Comparison of ENCODE assay signal across 9 cellular contexts in genomic region chr9:128321343-128321742, GRCh38. TPM values are rescaled to one million over a fixed set of nuclear protein-coding genes. Genes with fewer than 3 reads are reported as not detected.
DNase-seq lines count a peak whose midpoint lies in the region; ATAC-seq and TF ChIP-seq lines count a peak whose summit lies in the region.
"Had no signal": no experiment of that assay in that cellular context is flagged by ENCODE, and none has a peak within 500 bp of the region (broad histone marks: within the 10 kb centered on the region; RNA-seq: fewer than 3 reads in every experiment).

No MANE protein-coding gene starts in this region.

- no peak for TF ChIP-seq POLR2A in stomach (IDR thresholded peaks at IDR 0.05)

- ATAC-seq in GM21526 (IDR thresholded peaks at IDR 0.05; ENCODE audit: low FRiP score, unreplicated experiment): no peak

- POLR2A ChIA-PET in activated CD4-positive, alpha-beta T cell treated with anti-CD3 and anti-CD28 coated beads, Interleukin-2, amount 10 ng/mL, durations not matched to agents 7 days and 5 days (lab: Charles Lee): no interaction called here

- no peaks in the 10 kb centered on the region for H3K9me3 ChIP-seq in iPS-20b (ENCODE audit: insufficient read depth, low read depth, low read length)
- H3K9me3 ChIP-seq in stomach: no peaks in the 10 kb centered on the region

- peak overlapping the region; percentile 90 for H3K4me3 ChIP-seq in iPS-20b (ENCODE audit: low read length)
- H3K4me3 ChIP-seq in stomach: peak overlapping the region; percentile 78 to 97 (median 92)

- CTCF ChIA-PET in activated CD4-positive, alpha-beta T cell treated with anti-CD3 and anti-CD28 coated beads, Interleukin-2, amount 10 ng/mL, durations not matched to agents 7 days and 5 days (lab: Charles Lee): interaction anchor here (0.6 kb wide), 1 partner anchor 464 kb away, joined by 3 read pairs; no protein-coding TSS in a partner anchor

- TF ChIP-seq CTCF in stomach (IDR thresholded peaks at IDR 0.05): no peak

- H3K27ac ChIP-seq in iPS-20b (ENCODE audit: low read length): no peak overlapping the region
- peak overlapping the region in 2 of 5 donors; percentile 90 to 92 for H3K27ac ChIP-seq in stomach

- DNase-seq in activated CD4-positive, alpha-beta T cell treated with anti-CD3 and anti-CD28 coated beads, Interleukin-2, amount 10 ng/mL, durations not matched to agents 7 days and 5 days: no peak
- DNase-seq in activated CD4-positive, alpha-beta T cell treated with anti-CD3 and anti-CD28 coated beads, Interleukin-2, amount 50 U/mL, for 1 hour: no peak
- DNase-seq in activated T-helper 1 cell treated with anti-CD3 and anti-CD28 coated beads, Interleukin-12 subunit alpha, Interleukin-12 subunit beta, Interleukin-2, Interleukin-4 antibody, amounts not matched to agents 30 ng/mL and 10 ng/mL and 1 ng/mL, durations not matched to agents 14 hours and 24 hours and 36 hours (ENCODE audit: low spot score): no peak
- DNase-seq in stomach: no peak
- no peak for DNase-seq in DMS53 (lab: John Stamatoyannopoulos, UW)
- DNase-seq in stimulated activated CD4-positive, alpha-beta T cell treated with anti-CD3 and anti-CD28 coated beads, Interleukin-12 subunit alpha, Interleukin-12 subunit beta, amount 100 ng/mL, for 4 hours: no peak
- DNase-seq: stimulated activated CD4-positive, alpha-beta T cell treated with anti-CD3 and anti-CD28 coated beads, Interleukin-2, amount 100 ng/mL, for 48 hours had no signal

- no peaks in the 10 kb centered on the region for H3K27me3 Mint-ChIP-seq in activated CD4-positive, alpha-beta T cell treated with anti-CD3 and anti-CD28 coated beads, Interleukin-2, amount 10 ng/mL, durations not matched to agents 7 days and 5 days
- peaks cover 2% of the 10 kb centered on the region for H3K27me3 Mint-ChIP-seq in activated T-helper 1 cell treated with anti-CD3 and anti-CD28 coated beads, Interleukin-12 subunit alpha, Interleukin-12 subunit beta, Interleukin-2, Interleukin-4 antibody, amounts not matched to agents 30 ng/mL and 10 ng/mL and 1 ng/mL, durations not matched to agents 14 hours and 24 hours and 36 hours (ENCODE audit: insufficient read depth)

- no peaks in the 10 kb centered on the region for H3K27me3 ChIP-seq in iPS-20b (ENCODE audit: insufficient read depth, low read length)
- no peaks in the 10 kb centered on the region for H3K27me3 ChIP-seq in stomach

- H3K9me3 Mint-ChIP-seq in activated CD4-positive, alpha-beta T cell treated with anti-CD3 and anti-CD28 coated beads, Interleukin-2, amount 10 ng/mL, durations not matched to agents 7 days and 5 days: no peaks in the 10 kb centered on the region
- H3K9me3 Mint-ChIP-seq in activated T-helper 1 cell treated with anti-CD3 and anti-CD28 coated beads, Interleukin-12 subunit alpha, Interleukin-12 subunit beta, Interleukin-2, Interleukin-4 antibody, amounts not matched to agents 30 ng/mL and 10 ng/mL and 1 ng/mL, durations not matched to agents 14 hours and 24 hours and 36 hours: no peaks in the 10 kb centered on the region

- H3K4me1 ChIP-seq in iPS-20b (ENCODE audit: insufficient read depth, low read length) (peaks cover 4% of the 10 kb centered on the region), stomach (peaks cover 20 to 38% (median 38%) of the 10 kb centered on the region in 4 donors)

- peaks cover 40% of the 10 kb centered on the region for H3K36me3 ChIP-seq in iPS-20b (ENCODE audit: insufficient read depth, low read depth, low read length)
- peaks cover 23 to 58% (median 50%) of the 10 kb centered on the region in 4 donors for H3K36me3 ChIP-seq in stomach

- peaks cover 6% of the 10 kb centered on the region for H3K36me3 Mint-ChIP-seq in activated CD4-positive, alpha-beta T cell treated with anti-CD3 and anti-CD28 coated beads, Interleukin-2, amount 10 ng/mL, durations not matched to agents 7 days and 5 days (ENCODE audit: low read depth)
- peaks cover 14% of the 10 kb centered on the region for H3K36me3 Mint-ChIP-seq in activated T-helper 1 cell treated with anti-CD3 and anti-CD28 coated beads, Interleukin-12 subunit alpha, Interleukin-12 subunit beta, Interleukin-2, Interleukin-4 antibody, amounts not matched to agents 30 ng/mL and 10 ng/mL and 1 ng/mL, durations not matched to agents 14 hours and 24 hours and 36 hours (ENCODE audit: low read depth)

- peaks cover 30% of the 10 kb centered on the region for H3K4me1 Mint-ChIP-seq in activated CD4-positive, alpha-beta T cell treated with anti-CD3 and anti-CD28 coated beads, Interleukin-2, amount 10 ng/mL, durations not matched to agents 7 days and 5 days
- H3K4me1 Mint-ChIP-seq in activated T-helper 1 cell treated with anti-CD3 and anti-CD28 coated beads, Interleukin-12 subunit alpha, Interleukin-12 subunit beta, Interleukin-2, Interleukin-4 antibody, amounts not matched to agents 30 ng/mL and 10 ng/mL and 1 ng/mL, durations not matched to agents 14 hours and 24 hours and 36 hours (ENCODE audit: low read depth): peaks cover 12% of the 10 kb centered on the region

- intact Hi-C loops in activated T-helper 1 cell treated with anti-CD3 and anti-CD28 coated beads, Interleukin-12 subunit alpha, Interleukin-12 subunit beta, Interleukin-2, Interleukin-4 antibody, amounts not matched to agents 30 ng/mL and 10 ng/mL and 1 ng/mL, durations not matched to agents 14 hours and 24 hours and 36 hours (cut with micrococcal nuclease): loop anchor here (5.0 kb wide), 1 partner anchor 451 kb away; the partner anchor contains the start of gene ZER1
- intact Hi-C loops in stomach (cut with DNase I; ENCODE audit: low total_unique reads): no loop called here

- TF ChIP-seq EP300 in stomach (IDR thresholded peaks at IDR 0.05): no peak

- H3K9ac ChIP-seq in iPS-20b (ENCODE audit: low read depth, low read length): peak overlapping the region; percentile 88; the same call in 1 of the 2 replicates

- H3K27ac Mint-ChIP-seq in activated CD4-positive, alpha-beta T cell treated with anti-CD3 and anti-CD28 coated beads, Interleukin-2, amount 10 ng/mL, durations not matched to agents 7 days and 5 days: peak overlapping the region; percentile 95
- no peak overlapping the region for H3K27ac Mint-ChIP-seq in activated T-helper 1 cell treated with anti-CD3 and anti-CD28 coated beads, Interleukin-12 subunit alpha, Interleukin-12 subunit beta, Interleukin-2, Interleukin-4 antibody, amounts not matched to agents 30 ng/mL and 10 ng/mL and 1 ng/mL, durations not matched to agents 14 hours and 24 hours and 36 hours

- peak overlapping the region; percentile 96 for H3K4me3 Mint-ChIP-seq in activated CD4-positive, alpha-beta T cell treated with anti-CD3 and anti-CD28 coated beads, Interleukin-2, amount 10 ng/mL, durations not matched to agents 7 days and 5 days
- H3K4me3 Mint-ChIP-seq in activated T-helper 1 cell treated with anti-CD3 and anti-CD28 coated beads, Interleukin-12 subunit alpha, Interleukin-12 subunit beta, Interleukin-2, Interleukin-4 antibody, amounts not matched to agents 30 ng/mL and 10 ng/mL and 1 ng/mL, durations not matched to agents 14 hours and 24 hours and 36 hours: peak overlapping the region; percentile 98

- WGBS in stomach, 5 donors: 70 to 79% (median 72%) methylated on average over 7 of the region's 7 CpGs

RNA-seq across cellular contexts. Expression of gene TRUB2, which starts 0.9 kb away (rescaled TPM):
- 10 to 100 TPM; 22.2 to 26.7 TPM for total RNA-seq in activated CD4-positive, alpha-beta T cell treated with anti-CD3 and anti-CD28 coated beads, Interleukin-2, amount 10 ng/mL, durations not matched to agents 7 days and 5 days
- total RNA-seq in activated T-helper 1 cell treated with anti-CD3 and anti-CD28 coated beads, Interleukin-12 subunit alpha, Interleukin-12 subunit beta, Interleukin-2, Interleukin-4 antibody, amounts not matched to agents 30 ng/mL and 10 ng/mL and 1 ng/mL, durations not matched to agents 14 hours and 24 hours and 36 hours: 41.8 and 44.0 TPM in 2 replicates
- total RNA-seq in stomach: 10 to 100 TPM in 2 of 5 donors, 1 to 10 TPM in 3; 4.9 to 15.9 (median 7.6) TPM
- 10 to 100 TPM; 11.9 to 15.6 (median 15.3) TPM for polyA plus RNA-seq in stomach

RNA-seq across cellular contexts. Expression of gene COQ4, which starts 1.3 kb away (rescaled TPM):
- 10 to 100 TPM; 33.9 to 35.6 TPM for total RNA-seq in activated CD4-positive, alpha-beta T cell treated with anti-CD3 and anti-CD28 coated beads, Interleukin-2, amount 10 ng/mL, durations not matched to agents 7 days and 5 days
- 59.0 and 59.5 TPM in 2 replicates for total RNA-seq in activated T-helper 1 cell treated with anti-CD3 and anti-CD28 coated beads, Interleukin-12 subunit alpha, Interleukin-12 subunit beta, Interleukin-2, Interleukin-4 antibody, amounts not matched to agents 30 ng/mL and 10 ng/mL and 1 ng/mL, durations not matched to agents 14 hours and 24 hours and 36 hours
- 100 to 1,000 TPM in 1 of 5 donors, 10 to 100 TPM in 4; 10.5 to 156 (median 55.9) TPM for total RNA-seq in stomach
- polyA plus RNA-seq in stomach: 10 to 100 TPM; 56.8 to 92.4 (median 70.5) TPM

RNA-seq across cellular contexts. Expression of gene SLC27A4, which starts 19.0 kb away (rescaled TPM):
- total RNA-seq in activated CD4-positive, alpha-beta T cell treated with anti-CD3 and anti-CD28 coated beads, Interleukin-2, amount 10 ng/mL, durations not matched to agents 7 days and 5 days: 10 to 100 TPM; 15.8 to 16.8 TPM
- total RNA-seq in activated T-helper 1 cell treated with anti-CD3 and anti-CD28 coated beads, Interleukin-12 subunit alpha, Interleukin-12 subunit beta, Interleukin-2, Interleukin-4 antibody, amounts not matched to agents 30 ng/mL and 10 ng/mL and 1 ng/mL, durations not matched to agents 14 hours and 24 hours and 36 hours: 41.8 and 43.2 TPM in 2 replicates
- 100 to 1,000 TPM in 1 of 5 donors, 10 to 100 TPM in 3, 1 to 10 TPM in 1; 9.0 to 200 (median 24.1) TPM for total RNA-seq in stomach
- 10 to 100 TPM in 2 of 3 donors, 1 to 10 TPM in 1; 6.0 to 21.4 (median 20.1) TPM for polyA plus RNA-seq in stomach

RNA-seq across cellular contexts. Expression of gene SWI5, which starts 45.3 kb away (rescaled TPM):
- 1 to 10 TPM; 8.8 to 9.5 TPM for total RNA-seq in activated CD4-positive, alpha-beta T cell treated with anti-CD3 and anti-CD28 coated beads, Interleukin-2, amount 10 ng/mL, durations not matched to agents 7 days and 5 days
- total RNA-seq in activated T-helper 1 cell treated with anti-CD3 and anti-CD28 coated beads, Interleukin-12 subunit alpha, Interleukin-12 subunit beta, Interleukin-2, Interleukin-4 antibody, amounts not matched to agents 30 ng/mL and 10 ng/mL and 1 ng/mL, durations not matched to agents 14 hours and 24 hours and 36 hours: 10.4 and 13.3 TPM in 2 replicates
- total RNA-seq in stomach: 10 to 100 TPM in 2 of 5 donors, 1 to 10 TPM in 1, not detected in 2; 8.1 to 61.3 (median 13.0) TPM
- 10 to 100 TPM; 31.8 to 36.5 (median 34.1) TPM for polyA plus RNA-seq in stomach

RNA-seq across cellular contexts. Expression of gene GOLGA2, which starts 45.5 kb away (rescaled TPM):
- total RNA-seq in activated CD4-positive, alpha-beta T cell treated with anti-CD3 and anti-CD28 coated beads, Interleukin-2, amount 10 ng/mL, durations not matched to agents 7 days and 5 days: 10 to 100 TPM; 42.6 to 42.8 TPM
- 52.3 and 53.0 TPM in 2 replicates for total RNA-seq in activated T-helper 1 cell treated with anti-CD3 and anti-CD28 coated beads, Interleukin-12 subunit alpha, Interleukin-12 subunit beta, Interleukin-2, Interleukin-4 antibody, amounts not matched to agents 30 ng/mL and 10 ng/mL and 1 ng/mL, durations not matched to agents 14 hours and 24 hours and 36 hours
- total RNA-seq in stomach: 100 to 1,000 TPM in 2 of 5 donors, 10 to 100 TPM in 3; 48.4 to 204 (median 92.7) TPM
- 10 to 100 TPM; 54.3 to 62.3 (median 60.1) TPM for polyA plus RNA-seq in stomach
